In the genomic region with DNA sequence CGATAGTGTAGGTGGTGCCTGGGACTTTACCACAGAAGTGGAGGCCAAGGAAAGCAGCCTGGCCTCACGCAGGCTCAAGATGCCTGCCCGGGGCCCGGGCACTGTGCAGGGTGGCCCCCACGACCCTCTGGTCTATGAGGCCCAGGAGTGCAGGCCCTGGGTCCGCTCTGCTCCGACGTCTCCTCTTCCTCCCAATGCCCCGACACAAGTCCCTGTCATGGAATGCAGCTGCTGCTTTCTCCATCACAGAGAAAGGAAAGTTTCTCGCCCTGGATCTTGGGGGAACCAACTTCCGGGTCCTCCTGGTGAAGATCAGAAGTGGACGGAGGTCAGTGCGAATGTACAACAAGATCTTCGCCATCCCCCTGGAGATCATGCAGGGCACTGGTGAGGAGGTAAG, we compare ENCODE assay signal across 1 cellular context.
TF ChIP-seq lines count a peak whose summit lies in the region.

No MANE protein-coding gene starts in this region.

TF ChIP-seq in H1, 55 proteins besides CTCF, POLR2A, EP300 and RAD21:
- TF ChIP-seq TBP (IDR thresholded peaks at IDR 0.05; ENCODE audit: low read depth, low read length) (no peak), POLR2AphosphoS5 (IDR thresholded peaks at IDR 0.05; ENCODE audit: low read depth, low read length) (no peak), CHD1 (IDR thresholded peaks at IDR 0.05; ENCODE audit: low read depth, low read length) (no peak), RNF2 (IDR thresholded peaks at IDR 0.05; ENCODE audit: borderline replicate concordance, low read depth, low read length, missing control alignments, poor library complexity, severe bottlenecking) (no peak), NRF1 (IDR thresholded peaks at IDR 0.05; ENCODE audit: low read depth, low read length) (no peak), HDAC2 (IDR thresholded peaks at IDR 0.05; ENCODE audit: borderline replicate concordance in 1 of 2, low read depth in 2 of 2, low read length in 2 of 2) (no peak), JUND (IDR thresholded peaks at IDR 0.05; ENCODE audit: low read length) (no peak), GABPA (IDR thresholded peaks at IDR 0.05; ENCODE audit: borderline replicate concordance, insufficient read depth, low read length) (no peak), RFX5 (IDR thresholded peaks at IDR 0.05; ENCODE audit: borderline replicate concordance, low read depth, low read length) (no peak)
- TF ChIP-seq, protein P1, sequence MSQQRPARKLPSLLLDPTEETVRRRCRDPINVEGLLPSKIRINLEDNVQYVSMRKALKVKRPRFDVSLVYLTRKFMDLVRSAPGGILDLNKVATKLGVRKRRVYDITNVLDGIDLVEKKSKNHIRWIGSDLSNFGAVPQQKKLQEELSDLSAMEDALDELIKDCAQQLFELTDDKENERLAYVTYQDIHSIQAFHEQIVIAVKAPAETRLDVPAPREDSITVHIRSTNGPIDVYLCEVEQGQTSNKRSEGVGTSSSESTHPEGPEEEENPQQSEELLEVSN (IDR thresholded peaks at IDR 0.05) = no peak
- TF ChIP-seq, protein P2, sequence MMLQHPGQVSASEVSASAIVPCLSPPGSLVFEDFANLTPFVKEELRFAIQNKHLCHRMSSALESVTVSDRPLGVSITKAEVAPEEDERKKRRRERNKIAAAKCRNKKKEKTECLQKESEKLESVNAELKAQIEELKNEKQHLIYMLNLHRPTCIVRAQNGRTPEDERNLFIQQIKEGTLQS (IDR thresholded peaks at IDR 0.05; ENCODE audit: insufficient read depth, low read depth, low read length) = no peak
TF ChIP-seq in H1: peak in this region for 0.
